ENCODE assay signal across 19 cellular contexts in the genomic region with DNA sequence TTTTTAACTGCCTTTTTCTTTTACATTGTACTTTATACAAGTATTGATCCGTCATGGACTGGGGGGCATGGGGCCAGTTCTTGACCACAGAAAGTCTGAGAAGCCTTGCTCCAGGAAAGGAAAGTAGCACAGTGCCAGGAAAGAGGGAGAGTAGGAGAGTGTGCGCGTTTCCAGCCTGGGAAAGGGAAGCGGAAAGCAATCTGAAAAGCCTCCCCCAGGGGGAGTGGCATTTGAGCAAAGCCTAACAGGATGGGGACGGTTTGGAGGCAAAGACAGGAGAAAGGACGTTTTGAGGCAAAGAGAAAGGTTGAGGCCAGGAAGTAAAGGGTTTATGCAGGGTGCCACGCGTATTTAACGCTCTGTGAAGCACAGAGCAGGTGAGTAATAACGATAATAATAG.
DNase-seq lines count a peak whose midpoint lies in the region; ATAC-seq, FAIRE-seq and TF ChIP-seq lines count a peak whose summit lies in the region.
"Had no signal": no experiment of that assay in that cellular context is flagged by ENCODE, and none has a peak within 500 bp of the region (broad histone marks: within the 10 kb centered on the region; RNA-seq: fewer than 3 reads in every experiment).

No MANE protein-coding gene starts in this region.

- no peaks in the 10 kb centered on the region for H3K9me2 ChIP-seq in MM.1S (replicated peaks; ENCODE audit: insufficient read depth, low read length)

- H3K27me3 ChIP-seq in right atrium auricular region: no peaks in the 10 kb centered on the region
- no peaks in the 10 kb centered on the region for H3K27me3 ChIP-seq in MM.1S (replicated peaks; ENCODE audit: insufficient read depth, low read length)
- H3K27me3 ChIP-seq: ascending aorta had no signal

- H3K4me1 Mint-ChIP-seq in progenitor cell of endocrine pancreas (ENCODE audit: low read depth): peaks cover 2% of the 10 kb centered on the region
- H3K4me1 Mint-ChIP-seq: activated CD4-positive, alpha-beta memory T cell treated with anti-CD3 and anti-CD28 coated beads, Interleukin-2, amount 10 ng/mL, durations not matched to agents 7 days and 5 days; activated naive CD4-positive, alpha-beta T cell treated with anti-CD3 and anti-CD28 coated beads, Interleukin-2, amount 10 ng/mL, durations not matched to agents 7 days and 5 days had no signal

- H3K36me3 ChIP-seq in right atrium auricular region (no peaks in the 10 kb centered on the region), MM.1S (replicated peaks; ENCODE audit: insufficient read depth, low read length) (no peaks in the 10 kb centered on the region)
- H3K36me3 ChIP-seq: ascending aorta had no signal

- no peak for TF ChIP-seq CTCF in right atrium auricular region (IDR thresholded peaks at IDR 0.05)
- peak; percentile 16 for TF ChIP-seq CTCF in progenitor cell of endocrine pancreas (IDR thresholded peaks at IDR 0.05; ENCODE audit: unreplicated experiment)
- TF ChIP-seq CTCF in MM.1S (IDR thresholded peaks at IDR 0.05; ENCODE audit: low read length): no peak

- no peaks in the 10 kb centered on the region for H3F3A ChIP-seq in MM.1S (ENCODE audit: insufficient read depth, low read length)

- H3K79me2 ChIP-seq in MM.1S (ENCODE audit: low read length): no peaks in the 10 kb centered on the region

- H3K27ac Mint-ChIP-seq in progenitor cell of endocrine pancreas: no peak overlapping the region
- H3K27ac Mint-ChIP-seq: activated CD4-positive, alpha-beta memory T cell treated with anti-CD3 and anti-CD28 coated beads, Interleukin-2, amount 10 ng/mL, durations not matched to agents 7 days and 5 days; activated naive CD4-positive, alpha-beta T cell treated with anti-CD3 and anti-CD28 coated beads, Interleukin-2, amount 10 ng/mL, durations not matched to agents 7 days and 5 days; T-helper 1 cell treated with Interleukin-12 subunit alpha and Interleukin-12 subunit beta and Interleukin-4 antibody, amounts not matched to agents 30 μg/mL and 1 μg/mL, for 36 hours had no signal

- peaks cover 9% of the 10 kb centered on the region for H3K27me3 Mint-ChIP-seq in progenitor cell of endocrine pancreas

- FAIRE-seq in H54 (lab: Jason Lieb, UNC): no peak
- FAIRE-seq: D721Med, GM12892 had no signal

- ATAC-seq in left cardiac atrium (peak in 1 of 2 donors; percentile 34), HG03432 (IDR thresholded peaks at IDR 0.05; ENCODE audit: unreplicated experiment) (no peak)

- no peak overlapping the region for H3K4me3 Mint-ChIP-seq in progenitor cell of endocrine pancreas (ENCODE audit: low read depth)
- H3K4me3 Mint-ChIP-seq: activated CD4-positive, alpha-beta memory T cell treated with anti-CD3 and anti-CD28 coated beads, Interleukin-2, amount 10 ng/mL, durations not matched to agents 7 days and 5 days; activated naive CD4-positive, alpha-beta T cell treated with anti-CD3 and anti-CD28 coated beads, Interleukin-2, amount 10 ng/mL, durations not matched to agents 7 days and 5 days; T-helper 1 cell treated with Interleukin-12 subunit alpha and Interleukin-12 subunit beta and Interleukin-4 antibody, amounts not matched to agents 30 μg/mL and 1 μg/mL, for 36 hours had no signal

- H3K9me3 ChIP-seq in right atrium auricular region: no peaks in the 10 kb centered on the region
- no peaks in the 10 kb centered on the region for H3K9me3 ChIP-seq in MM.1S (replicated peaks; ENCODE audit: insufficient read depth, low read length)
- H3K9me3 ChIP-seq: ascending aorta had no signal

- H3K4me1 ChIP-seq in right atrium auricular region: no peaks in the 10 kb centered on the region
- H3K4me1 ChIP-seq in MM.1S (ENCODE audit: low read length): no peaks in the 10 kb centered on the region
- H3K4me1 ChIP-seq: ascending aorta had no signal

- H3K27ac ChIP-seq in right atrium auricular region (no peak overlapping the region), MM.1S (ENCODE audit: low read length) (no peak overlapping the region)
- H3K27ac ChIP-seq: ascending aorta, C4-2B, KMS-11, VCaP had no signal

- H3K9ac ChIP-seq in MM.1S (ENCODE audit: low read length): no peak overlapping the region
- H3K9ac ChIP-seq: KMS-11 had no signal

- H2AFZ ChIP-seq in MM.1S (ENCODE audit: low read length): no peak overlapping the region

- no peaks in the 10 kb centered on the region for H3K36me3 Mint-ChIP-seq in progenitor cell of endocrine pancreas (ENCODE audit: insufficient read depth)
- H3K36me3 Mint-ChIP-seq: activated naive CD4-positive, alpha-beta T cell treated with anti-CD3 and anti-CD28 coated beads, Interleukin-2, amount 10 ng/mL, durations not matched to agents 7 days and 5 days had no signal

- no peak overlapping the region for H3K4me2 ChIP-seq in MM.1S (ENCODE audit: low read depth, low read length)
- H3K4me2 ChIP-seq: KMS-11 had no signal

- H3K4me3 ChIP-seq in right atrium auricular region (no peak overlapping the region), MM.1S (ENCODE audit: low read length) (no peak overlapping the region)
- H3K4me3 ChIP-seq: ascending aorta had no signal

- intact Hi-C loops in left cardiac atrium (cut with DNase I): no loop called here

- no peaks in the 10 kb centered on the region for H4K20me1 ChIP-seq in MM.1S (ENCODE audit: insufficient read depth, low read length)

- TF ChIP-seq POLR2A in H54 (IDR thresholded peaks at IDR 0.05; ENCODE audit: low read depth, low read length): no peak

- peak; percentile 24 for DNase-seq in left cardiac atrium
- DNase-seq in right atrium auricular region (ENCODE audit: low spot score): no peak
- DNase-seq in SHP77 treated with DMSO at 0.1 percent for 48 hours (lab: John Stamatoyannopoulos, UW): peak; percentile 16
- peak; percentile 9 for DNase-seq in iPS DF 19.7 (ENCODE audit: low read depth, low spot score)
- DNase-seq in progenitor cell of endocrine pancreas (ENCODE audit: low spot score, unreplicated experiment): no peak
- no peak for DNase-seq in H54 (ENCODE audit: insufficient read length, low spot score)
- no peak for DNase-seq in MM.1S
- DNase-seq: ACHN; activated CD4-positive, alpha-beta memory T cell treated with anti-CD3 and anti-CD28 coated beads, Interleukin-2, amount 10 ng/mL, durations not matched to agents 7 days and 5 days; activated naive CD4-positive, alpha-beta T cell treated with anti-CD3 and anti-CD28 coated beads, Interleukin-2, amount 10 ng/mL, durations not matched to agents 7 days and 5 days; NCI-H526 had no signal

- H3K9me3 Mint-ChIP-seq in progenitor cell of endocrine pancreas (ENCODE audit: low read depth): no peaks in the 10 kb centered on the region
- H3K9me3 Mint-ChIP-seq: activated CD4-positive, alpha-beta memory T cell treated with anti-CD3 and anti-CD28 coated beads, Interleukin-2, amount 10 ng/mL, durations not matched to agents 7 days and 5 days; activated naive CD4-positive, alpha-beta T cell treated with anti-CD3 and anti-CD28 coated beads, Interleukin-2, amount 10 ng/mL, durations not matched to agents 7 days and 5 days; T-helper 1 cell treated with Interleukin-12 subunit alpha and Interleukin-12 subunit beta and Interleukin-4 antibody, amounts not matched to agents 30 μg/mL and 1 μg/mL, for 36 hours had no signal

Comparison
In these comparisons a context has a peak if more than half of its experiments do, and no peak if none do; other contexts are left out.
1. DNase-seq: peak in left cardiac atrium (single experiment), SHP77 treated with DMSO at 0.1 percent for 48 hours (single experiment) and iPS DF 19.7 (single experiment); none in right atrium auricular region (single experiment), progenitor cell of endocrine pancreas (single experiment), H54 (single experiment) and MM.1S (single experiment).